In genomic region chr16:67546091-67546501, GRCh38 we compare ENCODE assay signal across 11 cellular contexts. TPM values are rescaled to one million over a fixed set of nuclear protein-coding genes. Genes with fewer than 3 reads are reported as not detected.
DNase-seq lines count a peak whose midpoint lies in the region; ATAC-seq and TF ChIP-seq lines count a peak whose summit lies in the region.
"Had no signal": no experiment of that assay in that cellular context is flagged by ENCODE, and none has a peak within 500 bp of the region (broad histone marks: within the 10 kb centered on the region; RNA-seq: fewer than 3 reads in every experiment).

No MANE protein-coding gene starts in this region.

- H3K9me3 Mint-ChIP-seq in CD4-positive, alpha-beta memory T cell, result no peaks in the 10 kb centered on the region
- no peaks in the 10 kb centered on the region for H3K9me3 Mint-ChIP-seq in endothelial cell (ENCODE audit: unreplicated experiment)

- H3K27ac ChIP-seq in CD4-positive, alpha-beta memory T cell (ENCODE audit: low read depth, low read length), result no peak overlapping the region
- H3K27ac ChIP-seq in OCI-LY7 (ENCODE audit: low read depth, low read length, poor library complexity, severe bottlenecking) (peak overlapping the region; percentile 98), sigmoid colon (peak overlapping the region in 3 of 4 donors; percentile 13 to 34 (median 30))

- no peaks in the 10 kb centered on the region for H3K27me3 Mint-ChIP-seq in CD4-positive, alpha-beta memory T cell
- peaks cover 27% of the 10 kb centered on the region for H3K27me3 Mint-ChIP-seq in endothelial cell (ENCODE audit: unreplicated experiment)

- TF ChIP-seq EP300 in sigmoid colon (IDR thresholded peaks at IDR 0.05), result no peak

- WGBS in sigmoid colon, 2 donors, result 83 to 91% methylated on average over 7 of the region's 7 CpGs

- H4K20me1 ChIP-seq in OCI-LY7 (ENCODE audit: insufficient read depth, low read length), result no peaks in the 10 kb centered on the region

- H3K4me3 Mint-ChIP-seq in CD4-positive, alpha-beta memory T cell, result no peak overlapping the region
- H3K4me3 Mint-ChIP-seq in endothelial cell (ENCODE audit: unreplicated experiment), result no peak overlapping the region

- POLR2A ChIA-PET in CD4-positive, alpha-beta memory T cell (lab: Charles Lee; ENCODE audit: partially characterized antibody), result interaction anchor here (0.9 to 20.3 kb wide), 10 partner anchors 8 to 122 kb away, joined by 3 to 706 read pairs (median 30); partner anchors contain the start of genes ACD, ATP6V0D1, C16orf86 and CARMIL2
- POLR2A ChIA-PET in OCI-LY7 (lab: Charles Lee), result interaction anchor here (0.6 to 12.9 kb wide), 5 partner anchors 10 to 98 kb away, joined by 3 to 251 read pairs (median 12); partner anchors contain the start of genes CARMIL2 and CTCF

- no peak overlapping the region for H2AFZ ChIP-seq in OCI-LY7 (ENCODE audit: low read length)

- CTCF ChIA-PET in CD4-positive, alpha-beta memory T cell (lab: Charles Lee; ENCODE audit: partially characterized antibody), result interaction anchor here (1.3 to 9.3 kb wide), 13 partner anchors 13 to 261 kb away, joined by 5 to 361 read pairs (median 16); partner anchors contain the start of genes ACD, ATP6V0D1, C16orf86 and CARMIL2
- CTCF ChIA-PET in OCI-LY7 (lab: Charles Lee; ENCODE audit: unreplicated experiment), result interaction anchor here (0.5 to 3.0 kb wide), 3 partner anchors 11 to 25 kb away, joined by 3 to 42 read pairs (median 5); partner anchors contain the start of gene CTCF

- H3K27ac Mint-ChIP-seq in CD4-positive, alpha-beta memory T cell, result peak overlapping the region in 4 of 7 donors; percentile 37 to 95 (median 68)
- H3K27ac Mint-ChIP-seq in endothelial cell (ENCODE audit: unreplicated experiment), result peak overlapping the region; percentile 31

- H3K9me3 ChIP-seq in CD4-positive, alpha-beta memory T cell (ENCODE audit: control insufficient read depth in 1 of 2, low read length in 2 of 2), result no peaks in the 10 kb centered on the region
- H3K9me3 ChIP-seq in OCI-LY7 (ENCODE audit: low read length) (no peaks in the 10 kb centered on the region), sigmoid colon (no peaks in the 10 kb centered on the region)

- H3K36me3 Mint-ChIP-seq in CD4-positive, alpha-beta memory T cell, result peaks cover 12 to 22% of the 10 kb centered on the region in 2 donors
- peaks cover 47% of the 10 kb centered on the region for H3K36me3 Mint-ChIP-seq in endothelial cell (ENCODE audit: low read depth, unreplicated experiment)

- TF ChIP-seq POLR2A in sigmoid colon (IDR thresholded peaks at IDR 0.05), result no peak

- H3K36me3 ChIP-seq in CD4-positive, alpha-beta memory T cell (ENCODE audit: insufficient read depth, low read length), result no peaks in the 10 kb centered on the region
- H3K36me3 ChIP-seq in OCI-LY7 (ENCODE audit: insufficient read depth, low read length), result peaks cover 30% of the 10 kb centered on the region; the same call in 1 of the 2 replicates
- peaks cover 28 to 77% (median 50%) of the 10 kb centered on the region in 4 donors for H3K36me3 ChIP-seq in sigmoid colon

- no peak overlapping the region for H3K4me3 ChIP-seq in CD4-positive, alpha-beta memory T cell (ENCODE audit: low read length in 2 of 2)
- peak overlapping the region; percentile 64 for H3K4me3 ChIP-seq in OCI-LY7 (ENCODE audit: low read depth, low read length, poor library complexity, severe bottlenecking)
- H3K4me3 ChIP-seq in sigmoid colon, result no peak overlapping the region

- no peaks in the 10 kb centered on the region for H3K27me3 ChIP-seq in CD4-positive, alpha-beta memory T cell (ENCODE audit: insufficient read depth, low read length)
- H3K27me3 ChIP-seq in sigmoid colon, result no peaks in the 10 kb centered on the region

- H3K4me1 ChIP-seq in CD4-positive, alpha-beta memory T cell (ENCODE audit: insufficient read depth, low read length), result peaks cover 46% of the 10 kb centered on the region
- H3K4me1 ChIP-seq in OCI-LY7 (ENCODE audit: insufficient read depth, low read length, poor library complexity, severe bottlenecking), result peaks cover 88% of the 10 kb centered on the region
- H3K4me1 ChIP-seq in sigmoid colon, result peaks cover 0 to 22% (median 13%) of the 10 kb centered on the region in 4 donors

- H3K79me2 ChIP-seq in OCI-LY7 (ENCODE audit: insufficient read depth, low read depth, low read length), result peaks cover 32% of the 10 kb centered on the region; the same call in 1 of the 2 replicates

- BruUV-seq in OCI-LY7 (replicated peaks; lab: Mats Ljungman, UMichigan), result TSS peak; percentile 70

- no peaks in the 10 kb centered on the region for H3K9me2 ChIP-seq in OCI-LY7 (ENCODE audit: insufficient read depth, low read length)

- no peak for ATAC-seq in HG03097 (IDR thresholded peaks at IDR 0.05; ENCODE audit: low FRiP score, unreplicated experiment)

- intact Hi-C loops in CD4-positive, alpha-beta memory T cell (cut with micrococcal nuclease), result loop anchor here (2.0 kb wide), 2 partner anchors 25 to 115 kb away; partner anchors contain the start of genes ACD and PARD6A
- intact Hi-C loops in OCI-LY7 (cut with micrococcal nuclease; ENCODE audit: unreplicated experiment), result loop anchor here (10.0 kb wide), 1 partner anchor 259 kb away; the partner anchor contains the start of genes RANBP10 and TSNAXIP1
- intact Hi-C loops in sigmoid colon (cut with DNase I), result loop anchor here (5.0 kb wide), 1 partner anchor 121 kb away; the partner anchor contains the start of genes C16orf86 and ENKD1

- DNase-seq in CD4-positive, alpha-beta memory T cell, result no peak
- DNase-seq in OCI-LY7 (ENCODE audit: low spot score) (no peak), endothelial cell (ENCODE audit: low spot score) (no peak), sigmoid colon (no peak), AG08395 (ENCODE audit: low spot score) (no peak), SKM-1 treated with dmso at 0.1 percent for 144 hours (lab: John Stamatoyannopoulos, UW; ENCODE audit: unreplicated experiment) (no peak)
- DNase-seq: activated CD8-positive, alpha-beta memory T cell treated with anti-CD3 and anti-CD28 coated beads, Interleukin-2, amount 50 U/mL, for 4 hours; midbrain; NCI-H1092 treated with DMSO at 0.1 percent for 48 hours; stimulated activated CD4-positive, alpha-beta T cell treated with anti-CD3 and anti-CD28 coated beads, Interleukin-2, amount 100 ng/mL, for 48 hours had no signal

- TF ChIP-seq CTCF in OCI-LY7 (conservative IDR thresholded peaks at IDR 0.05; ENCODE audit: low read length) (no peak), endothelial cell (IDR thresholded peaks at IDR 0.05; ENCODE audit: unreplicated experiment) (no peak), sigmoid colon (IDR thresholded peaks at IDR 0.05) (no peak)

- peaks cover 27 to 66% (median 39%) of the 10 kb centered on the region in 4 donors for H3K4me1 Mint-ChIP-seq in CD4-positive, alpha-beta memory T cell
- peaks cover 38% of the 10 kb centered on the region for H3K4me1 Mint-ChIP-seq in endothelial cell (ENCODE audit: unreplicated experiment)

- H3K4me2 ChIP-seq in OCI-LY7 (ENCODE audit: low read length), result peak overlapping the region; percentile 85

RNA-seq across cellular contexts. Expression of gene CTCF, which starts 16.2 kb away (rescaled TPM):
- 10 to 100 TPM; 69.8 to 72.5 TPM for total RNA-seq in CD4-positive, alpha-beta memory T cell
- 10 to 100 TPM; 26.5 to 85.7 TPM for polyA plus RNA-seq in CD4-positive, alpha-beta memory T cell
- 70.6 and 72.1 TPM in 2 replicates for total RNA-seq in OCI-LY7 (2014; rRNA removed; shearing (Covaris generic))
- total RNA-seq in OCI-LY7 (2022), result 83.5 and 93.3 TPM in 2 replicates
- total RNA-seq in endothelial cell (ENCODE audit: unreplicated experiment), result 40.1 TPM
- 10 to 100 TPM; 29.2 to 45.7 (median 35.8) TPM for total RNA-seq in sigmoid colon
- 10 to 100 TPM; 25.8 to 28.8 (median 27.5) TPM for polyA plus RNA-seq in sigmoid colon

RNA-seq across cellular contexts. Expression of gene RIPOR1, which starts 17.5 kb away (rescaled TPM):
- total RNA-seq in CD4-positive, alpha-beta memory T cell, result 10 to 100 TPM; 46.8 to 53.8 TPM
- polyA plus RNA-seq in CD4-positive, alpha-beta memory T cell, result 1 to 10 TPM in 1 of 2 donors, under 1 TPM in 1; 0.75 to 7.1 TPM
- 8.9 and 9.7 TPM in 2 replicates for total RNA-seq in OCI-LY7 (2014; rRNA removed; shearing (Covaris generic))
- total RNA-seq in OCI-LY7 (2022), result 26.4 and 40.2 TPM in 2 replicates
- total RNA-seq in endothelial cell (ENCODE audit: unreplicated experiment), result 184 TPM
- total RNA-seq in sigmoid colon, result 10 to 100 TPM; 23.9 to 60.9 (median 35.2) TPM
- polyA plus RNA-seq in sigmoid colon, result 10 to 100 TPM; 10.2 to 26.7 (median 11.8) TPM
